In the genomic region with DNA sequence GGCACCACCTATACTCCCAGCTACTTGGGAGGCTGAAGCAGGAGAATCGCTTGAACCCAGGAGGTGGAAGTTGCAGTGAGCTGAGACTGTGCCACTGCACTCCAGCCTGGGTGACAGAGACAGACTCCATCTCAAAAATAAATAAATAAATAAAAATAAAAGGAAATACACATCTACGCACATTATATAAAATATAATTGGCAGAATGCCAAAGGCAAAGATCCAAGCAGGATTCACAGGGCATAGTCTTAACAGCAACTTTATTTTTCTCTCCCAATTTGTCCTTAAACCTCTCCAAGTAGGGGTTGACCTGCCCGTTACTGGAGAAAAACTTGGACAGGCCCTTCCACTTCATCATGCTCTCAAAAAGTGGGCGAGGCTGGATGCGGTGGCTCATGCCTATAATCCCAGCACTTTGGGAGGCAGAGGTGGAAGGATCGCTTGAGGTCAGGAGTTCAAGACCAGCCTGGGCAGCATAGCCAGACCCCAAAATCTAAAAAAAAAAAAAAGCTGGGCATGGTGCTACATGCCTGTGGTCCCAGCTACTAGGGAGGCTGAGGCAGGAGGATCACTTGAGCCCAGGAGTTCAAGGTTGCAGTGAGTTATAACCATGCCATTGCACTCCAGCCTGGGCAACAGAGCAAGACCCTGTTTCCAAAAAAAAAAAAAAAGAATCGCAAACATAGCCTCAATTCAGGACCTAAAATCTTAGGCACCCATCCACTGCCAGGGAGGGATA, we compare ENCODE assay signal across 1 cellular context. TPM values are rescaled to one million over a fixed set of nuclear protein-coding genes. Genes with fewer than 3 reads are reported as not detected.
"Had no signal": no experiment of that assay in that cellular context is flagged by ENCODE, and none has a peak within 500 bp of the region (broad histone marks: within the 10 kb centered on the region; RNA-seq: fewer than 3 reads in every experiment).

No MANE protein-coding gene starts in this region.

RNA-seq across cellular contexts. Expression of gene GTF2IRD1, which starts 38.9 kb away (rescaled TPM):
- polyA plus RNA-seq: immature natural killer cell had no signal
